In genomic region chr6:89817481-89817880, GRCh38 we compare ENCODE assay signal across 10 cellular contexts. TPM values are rescaled to one million over a fixed set of nuclear protein-coding genes. Genes with fewer than 3 reads are reported as not detected.
DNase-seq lines count a peak whose midpoint lies in the region; ATAC-seq lines count a peak whose summit lies in the region.
"Had no signal": no experiment of that assay in that cellular context is flagged by ENCODE, and none has a peak within 500 bp of the region (broad histone marks: within the 10 kb centered on the region; RNA-seq: fewer than 3 reads in every experiment).

No MANE protein-coding gene starts in this region.

- peaks cover 45% of the 10 kb centered on the region for H3K36me3 Mint-ChIP-seq in activated T-cell treated with anti-CD3 and anti-CD28 coated beads, Interleukin-2, amount 50 U/mL, for 24 hours (ENCODE audit: low read depth)
- H3K36me3 Mint-ChIP-seq in T-helper 17 cell (ENCODE audit: low read depth): peaks cover 3% of the 10 kb centered on the region

- H3K9me3 Mint-ChIP-seq in activated T-cell treated with anti-CD3 and anti-CD28 coated beads, Interleukin-2, amount 50 U/mL, for 24 hours: no peaks in the 10 kb centered on the region

- no peak for DNase-seq in activated T-cell treated with anti-CD3 and anti-CD28 coated beads, Interleukin-2, amount 50 U/mL, for 24 hours
- DNase-seq in activated T-cell treated with anti-CD3 and anti-CD28 coated beads, Interleukin-2, amount 50 U/mL, for 48 hours: no peak
- no peak for DNase-seq in T-helper 17 cell
- peak; percentile 87 for DNase-seq in iPS DF 4.7 (ENCODE audit: extremely low read depth, low spot score)
- DNase-seq in renal cortical epithelial cell (ENCODE audit: low read depth): peak; percentile 79
- DNase-seq in RPMI8226: no peak
- DNase-seq in HPDE6-E6E7 (ENCODE audit: extremely low spot score): no peak
- DNase-seq: kidney, NCI-H1105 had no signal

- peak overlapping the region; percentile 50 for H3K27ac Mint-ChIP-seq in activated T-cell treated with anti-CD3 and anti-CD28 coated beads, Interleukin-2, amount 50 U/mL, for 24 hours
- H3K27ac Mint-ChIP-seq in T-helper 17 cell: no peak overlapping the region

- no peaks in the 10 kb centered on the region for H3K27me3 Mint-ChIP-seq in activated T-cell treated with anti-CD3 and anti-CD28 coated beads, Interleukin-2, amount 50 U/mL, for 24 hours
- H3K27me3 Mint-ChIP-seq in T-helper 17 cell: no peaks in the 10 kb centered on the region

- ATAC-seq in T-helper 17 cell (no peak), HG02763 (IDR thresholded peaks at IDR 0.05; ENCODE audit: unreplicated experiment) (no peak)

- H3K9me3 ChIP-seq in T-helper 17 cell (ENCODE audit: control insufficient read depth, low read length, poor library complexity, severe bottlenecking): no peaks in the 10 kb centered on the region

- H3K4me3 Mint-ChIP-seq in activated T-cell treated with anti-CD3 and anti-CD28 coated beads, Interleukin-2, amount 50 U/mL, for 24 hours: peak overlapping the region; percentile 89
- H3K4me3 Mint-ChIP-seq in T-helper 17 cell: peak overlapping the region; percentile 77

- H3K4me1 Mint-ChIP-seq in activated T-cell treated with anti-CD3 and anti-CD28 coated beads, Interleukin-2, amount 50 U/mL, for 24 hours (ENCODE audit: low read depth): peaks cover 49% of the 10 kb centered on the region
- H3K4me1 Mint-ChIP-seq in T-helper 17 cell: peaks cover 26% of the 10 kb centered on the region

RNA-seq across cellular contexts. Expression of gene MDN1, which starts 2.1 kb away (rescaled TPM):
- total RNA-seq in T-helper 17 cell (10 to 100 TPM; 51.2 to 53.1 TPM), renal cortical epithelial cell (12.7 and 36.6 TPM in 2 replicates)

RNA-seq across cellular contexts. Expression of gene CASP8AP2, which starts 12.2 kb away (rescaled TPM):
- total RNA-seq in T-helper 17 cell (10 to 100 TPM; 28.2 to 31.7 TPM), renal cortical epithelial cell (11.8 and 14.3 TPM in 2 replicates)

Comparison
In these comparisons a context has a peak if more than half of its experiments do, and no peak if none do; other contexts are left out.
1. DNase-seq: peak in iPS DF 4.7 (single experiment) and renal cortical epithelial cell (single experiment); none in activated T-cell treated with anti-CD3 and anti-CD28 coated beads, Interleukin-2, amount 50 U/mL, for 24 hours (single experiment), activated T-cell treated with anti-CD3 and anti-CD28 coated beads, Interleukin-2, amount 50 U/mL, for 48 hours (0 of 2), T-helper 17 cell (0 of 3), RPMI8226 (single experiment) and HPDE6-E6E7 (single experiment).